In the genomic region with DNA sequence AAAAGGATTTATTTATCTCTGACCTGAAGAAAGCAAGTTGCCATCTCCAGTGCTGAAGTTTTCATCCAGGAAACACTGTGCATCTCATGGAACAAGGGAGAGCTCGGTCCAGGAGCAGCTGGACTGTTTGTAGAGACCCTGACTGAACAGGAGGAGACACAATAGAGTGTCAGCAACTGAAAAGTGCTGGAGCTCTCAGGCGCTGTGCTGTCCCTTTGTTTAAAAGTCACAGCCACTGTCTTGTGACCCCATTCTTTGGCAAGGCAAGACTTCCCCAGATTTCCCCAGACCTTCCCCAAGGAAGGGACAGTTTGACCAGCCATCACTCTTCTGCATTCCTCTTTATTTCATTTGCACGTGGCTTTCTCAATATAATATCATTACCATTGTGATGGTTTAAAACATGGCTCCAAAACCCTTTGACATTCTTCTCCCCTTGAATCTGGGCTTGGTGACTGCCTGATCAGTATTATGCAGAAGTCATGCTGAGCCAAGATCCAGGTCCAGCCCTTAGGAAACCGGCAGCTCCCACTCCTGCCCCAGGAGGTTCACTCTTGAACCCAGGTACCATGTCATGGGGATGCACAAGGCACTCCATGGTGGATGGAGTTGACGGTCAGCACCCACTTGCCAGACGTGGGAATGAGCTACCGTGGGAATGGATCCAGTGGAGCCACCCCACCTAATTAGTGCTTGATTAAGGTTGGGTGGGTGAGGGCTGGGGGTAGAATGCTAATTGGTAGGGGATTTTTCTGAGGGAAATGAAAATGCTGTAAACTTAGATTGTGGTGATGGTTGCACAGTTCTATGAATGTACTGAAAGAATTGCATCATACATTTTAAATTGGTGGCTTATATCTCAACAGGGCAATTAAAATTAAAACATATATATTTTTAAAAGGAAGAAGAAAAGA, we compare ENCODE assay signal across 19 cellular contexts.
DNase-seq lines count a peak whose midpoint lies in the region; ATAC-seq and TF ChIP-seq lines count a peak whose summit lies in the region.
"Had no signal": no experiment of that assay in that cellular context is flagged by ENCODE, and none has a peak within 500 bp of the region (broad histone marks: within the 10 kb centered on the region; RNA-seq: fewer than 3 reads in every experiment).

No MANE protein-coding gene starts in this region.

- H4K20me1 ChIP-seq in BLaER1 treated with 17β-estradiol and CSF1 and Interleukin-3, amounts not matched to agents 10 nM and 100 nM, result no peaks in the 10 kb centered on the region

- H3K9me3 Mint-ChIP-seq in activated B cell treated with CpG ODN at 0.5 μM for 24 hours (no peaks in the 10 kb centered on the region), memory B cell (peaks cover 3% of the 10 kb centered on the region)
- H3K9me3 Mint-ChIP-seq: GM23338 had no signal

- peak overlapping the region in 9 of 11 experiments; percentile 36 to 74 (median 54); a peak in 14 of 22 replicates for H3K4me2 ChIP-seq in BLaER1 treated with 17β-estradiol and CSF1 and Interleukin-3, amounts not matched to agents 10 nM and 100 nM
- H3K4me2 ChIP-seq: GM23338 had no signal

- POLR2A ChIA-PET in activated B cell treated with CpG ODN at 0.5 μM for 24 hours (lab: Charles Lee), result no interaction called here

- H3K27ac Mint-ChIP-seq in activated B cell treated with CpG ODN at 0.5 μM for 24 hours (peak overlapping the region; percentile 60), memory B cell (peak overlapping the region; percentile 18)
- H3K27ac Mint-ChIP-seq: CD14-positive monocyte; CD4-positive, alpha-beta memory T cell; GM23338 had no signal

- H3K36me3 ChIP-seq in BLaER1 treated with 17β-estradiol and CSF1 and Interleukin-3, amounts not matched to agents 10 nM and 100 nM, result no peaks in the 10 kb centered on the region
- no peaks in the 10 kb centered on the region for H3K36me3 ChIP-seq in psoas muscle (ENCODE audit: insufficient read depth in 1 of 2, low read depth in 1 of 2)
- H3K36me3 ChIP-seq in suprapubic skin, result no peaks in the 10 kb centered on the region

- TF ChIP-seq EP300 in suprapubic skin (IDR thresholded peaks at IDR 0.05), result no peak

- TF ChIP-seq CTCF in activated B cell treated with CpG ODN at 0.5 μM for 24 hours (IDR thresholded peaks at IDR 0.05) (no peak), psoas muscle (IDR thresholded peaks at IDR 0.05) (no peak), suprapubic skin (IDR thresholded peaks at IDR 0.05) (no peak)

- CTCF ChIA-PET in activated B cell treated with CpG ODN at 0.5 μM for 24 hours (lab: Charles Lee), result no interaction called here

- H3K9me3 ChIP-seq in BLaER1 treated with 17β-estradiol and CSF1 and Interleukin-3, amounts not matched to agents 10 nM and 100 nM (replicated peaks in 1 of 11), result no peaks in the 10 kb centered on the region
- H3K9me3 ChIP-seq in psoas muscle, result no peaks in the 10 kb centered on the region
- no peaks in the 10 kb centered on the region for H3K9me3 ChIP-seq in suprapubic skin

- DNase-seq in MV-4-11 (lab: John Stamatoyannopoulos, UW) (peak; percentile 50), activated B cell treated with CpG ODN at 0.5 μM for 24 hours (no peak), memory B cell (ENCODE audit: low spot score in 2 of 2) (no peak), psoas muscle (no peak), suprapubic skin (ENCODE audit: low spot score in 2 of 2) (no peak), SW480 (ENCODE audit: low spot score) (no peak), activated T-cell treated with anti-CD3 and anti-CD28 coated beads for 4 hours (no peak)
- DNase-seq: ACHN; CD4-positive, alpha-beta memory T cell; DMS153; DMS79 treated with DMSO at 0.1 percent for 48 hours; GF-D8; HCEC 1CT; IMR-90 had no signal

- no peak for TF ChIP-seq POLR2A in suprapubic skin (IDR thresholded peaks at IDR 0.05)

- H3K4me1 ChIP-seq in BLaER1 treated with 17β-estradiol and CSF1 and Interleukin-3, amounts not matched to agents 10 nM and 100 nM, result peaks cover 32 to 54% (median 46%) of the 10 kb centered on the region in 10 experiments
- no peaks in the 10 kb centered on the region for H3K4me1 ChIP-seq in psoas muscle
- no peaks in the 10 kb centered on the region for H3K4me1 ChIP-seq in suprapubic skin

- no peak overlapping the region for H3K4me3 ChIP-seq in BLaER1 treated with 17β-estradiol and CSF1 and Interleukin-3, amounts not matched to agents 10 nM and 100 nM
- H3K4me3 ChIP-seq in psoas muscle (no peak overlapping the region), suprapubic skin (no peak overlapping the region)
- H3K4me3 ChIP-seq: GM23338, K562 had no signal

- no peaks in the 10 kb centered on the region for H3K27me3 ChIP-seq in BLaER1 treated with 17β-estradiol and CSF1 and Interleukin-3, amounts not matched to agents 10 nM and 100 nM
- no peaks in the 10 kb centered on the region for H3K27me3 ChIP-seq in psoas muscle (ENCODE audit: insufficient read depth in 3 of 3, low read length in 2 of 3)
- no peaks in the 10 kb centered on the region for H3K27me3 ChIP-seq in suprapubic skin

- peaks cover 35% of the 10 kb centered on the region for H3K4me1 Mint-ChIP-seq in activated B cell treated with CpG ODN at 0.5 μM for 24 hours
- H3K4me1 Mint-ChIP-seq in memory B cell, result peaks cover 18% of the 10 kb centered on the region
- H3K4me1 Mint-ChIP-seq: CD14-positive monocyte; CD4-positive, alpha-beta memory T cell had no signal

- no peak for ATAC-seq in activated B cell treated with CpG ODN at 0.5 μM for 24 hours (ENCODE audit: low read depth)
- ATAC-seq in memory B cell (ENCODE audit: low read depth), result no peak
- no peak for ATAC-seq in psoas muscle
- ATAC-seq: GM23338, K562 had no signal

- H3K27me3 Mint-ChIP-seq in activated B cell treated with CpG ODN at 0.5 μM for 24 hours (no peaks in the 10 kb centered on the region), memory B cell (no peaks in the 10 kb centered on the region)

- H3K36me3 Mint-ChIP-seq in activated B cell treated with CpG ODN at 0.5 μM for 24 hours (ENCODE audit: low read depth) (no peaks in the 10 kb centered on the region), memory B cell (peaks cover 3% of the 10 kb centered on the region)
- H3K36me3 Mint-ChIP-seq: CD14-positive monocyte; CD4-positive, alpha-beta memory T cell had no signal

- 81 to 83% (median 81%) methylated on average over 7 of the region's 7 CpGs for WGBS in psoas muscle, 3 donors
- 86% methylated on average over 7 of the region's 7 CpGs for WGBS in suprapubic skin

- no peak overlapping the region for H3K9ac ChIP-seq in BLaER1 treated with 17β-estradiol and CSF1 and Interleukin-3, amounts not matched to agents 10 nM and 100 nM

- intact Hi-C loops in activated B cell treated with CpG ODN at 0.5 μM for 24 hours (cut with micrococcal nuclease) (loop anchor here (5.0 kb wide), 1 partner anchor 134 kb away; no protein-coding TSS in a partner anchor), psoas muscle (cut with DNase I) (no loop called here)

- H3K27ac ChIP-seq in BLaER1 treated with 17β-estradiol and CSF1 and Interleukin-3, amounts not matched to agents 10 nM and 100 nM, result no peak overlapping the region
- H3K27ac ChIP-seq in psoas muscle (no peak overlapping the region), suprapubic skin (no peak overlapping the region)
- H3K27ac ChIP-seq: HL-60 had no signal

- H3K4me3 Mint-ChIP-seq in activated B cell treated with CpG ODN at 0.5 μM for 24 hours (no peak overlapping the region), memory B cell (no peak overlapping the region)
- H3K4me3 Mint-ChIP-seq: CD14-positive monocyte; CD4-positive, alpha-beta memory T cell; GM23338 had no signal
